ENCODE assay signal across 1 cellular context in genomic region chr2:65434592-65435241, GRCh38.
TF ChIP-seq lines count a peak whose summit lies in the region.

No MANE protein-coding gene starts in this region.

TF ChIP-seq in GM23338, 12 proteins besides CTCF, POLR2A, EP300 and RAD21 (continued from another document):
- TF ChIP-seq, protein P1, sequence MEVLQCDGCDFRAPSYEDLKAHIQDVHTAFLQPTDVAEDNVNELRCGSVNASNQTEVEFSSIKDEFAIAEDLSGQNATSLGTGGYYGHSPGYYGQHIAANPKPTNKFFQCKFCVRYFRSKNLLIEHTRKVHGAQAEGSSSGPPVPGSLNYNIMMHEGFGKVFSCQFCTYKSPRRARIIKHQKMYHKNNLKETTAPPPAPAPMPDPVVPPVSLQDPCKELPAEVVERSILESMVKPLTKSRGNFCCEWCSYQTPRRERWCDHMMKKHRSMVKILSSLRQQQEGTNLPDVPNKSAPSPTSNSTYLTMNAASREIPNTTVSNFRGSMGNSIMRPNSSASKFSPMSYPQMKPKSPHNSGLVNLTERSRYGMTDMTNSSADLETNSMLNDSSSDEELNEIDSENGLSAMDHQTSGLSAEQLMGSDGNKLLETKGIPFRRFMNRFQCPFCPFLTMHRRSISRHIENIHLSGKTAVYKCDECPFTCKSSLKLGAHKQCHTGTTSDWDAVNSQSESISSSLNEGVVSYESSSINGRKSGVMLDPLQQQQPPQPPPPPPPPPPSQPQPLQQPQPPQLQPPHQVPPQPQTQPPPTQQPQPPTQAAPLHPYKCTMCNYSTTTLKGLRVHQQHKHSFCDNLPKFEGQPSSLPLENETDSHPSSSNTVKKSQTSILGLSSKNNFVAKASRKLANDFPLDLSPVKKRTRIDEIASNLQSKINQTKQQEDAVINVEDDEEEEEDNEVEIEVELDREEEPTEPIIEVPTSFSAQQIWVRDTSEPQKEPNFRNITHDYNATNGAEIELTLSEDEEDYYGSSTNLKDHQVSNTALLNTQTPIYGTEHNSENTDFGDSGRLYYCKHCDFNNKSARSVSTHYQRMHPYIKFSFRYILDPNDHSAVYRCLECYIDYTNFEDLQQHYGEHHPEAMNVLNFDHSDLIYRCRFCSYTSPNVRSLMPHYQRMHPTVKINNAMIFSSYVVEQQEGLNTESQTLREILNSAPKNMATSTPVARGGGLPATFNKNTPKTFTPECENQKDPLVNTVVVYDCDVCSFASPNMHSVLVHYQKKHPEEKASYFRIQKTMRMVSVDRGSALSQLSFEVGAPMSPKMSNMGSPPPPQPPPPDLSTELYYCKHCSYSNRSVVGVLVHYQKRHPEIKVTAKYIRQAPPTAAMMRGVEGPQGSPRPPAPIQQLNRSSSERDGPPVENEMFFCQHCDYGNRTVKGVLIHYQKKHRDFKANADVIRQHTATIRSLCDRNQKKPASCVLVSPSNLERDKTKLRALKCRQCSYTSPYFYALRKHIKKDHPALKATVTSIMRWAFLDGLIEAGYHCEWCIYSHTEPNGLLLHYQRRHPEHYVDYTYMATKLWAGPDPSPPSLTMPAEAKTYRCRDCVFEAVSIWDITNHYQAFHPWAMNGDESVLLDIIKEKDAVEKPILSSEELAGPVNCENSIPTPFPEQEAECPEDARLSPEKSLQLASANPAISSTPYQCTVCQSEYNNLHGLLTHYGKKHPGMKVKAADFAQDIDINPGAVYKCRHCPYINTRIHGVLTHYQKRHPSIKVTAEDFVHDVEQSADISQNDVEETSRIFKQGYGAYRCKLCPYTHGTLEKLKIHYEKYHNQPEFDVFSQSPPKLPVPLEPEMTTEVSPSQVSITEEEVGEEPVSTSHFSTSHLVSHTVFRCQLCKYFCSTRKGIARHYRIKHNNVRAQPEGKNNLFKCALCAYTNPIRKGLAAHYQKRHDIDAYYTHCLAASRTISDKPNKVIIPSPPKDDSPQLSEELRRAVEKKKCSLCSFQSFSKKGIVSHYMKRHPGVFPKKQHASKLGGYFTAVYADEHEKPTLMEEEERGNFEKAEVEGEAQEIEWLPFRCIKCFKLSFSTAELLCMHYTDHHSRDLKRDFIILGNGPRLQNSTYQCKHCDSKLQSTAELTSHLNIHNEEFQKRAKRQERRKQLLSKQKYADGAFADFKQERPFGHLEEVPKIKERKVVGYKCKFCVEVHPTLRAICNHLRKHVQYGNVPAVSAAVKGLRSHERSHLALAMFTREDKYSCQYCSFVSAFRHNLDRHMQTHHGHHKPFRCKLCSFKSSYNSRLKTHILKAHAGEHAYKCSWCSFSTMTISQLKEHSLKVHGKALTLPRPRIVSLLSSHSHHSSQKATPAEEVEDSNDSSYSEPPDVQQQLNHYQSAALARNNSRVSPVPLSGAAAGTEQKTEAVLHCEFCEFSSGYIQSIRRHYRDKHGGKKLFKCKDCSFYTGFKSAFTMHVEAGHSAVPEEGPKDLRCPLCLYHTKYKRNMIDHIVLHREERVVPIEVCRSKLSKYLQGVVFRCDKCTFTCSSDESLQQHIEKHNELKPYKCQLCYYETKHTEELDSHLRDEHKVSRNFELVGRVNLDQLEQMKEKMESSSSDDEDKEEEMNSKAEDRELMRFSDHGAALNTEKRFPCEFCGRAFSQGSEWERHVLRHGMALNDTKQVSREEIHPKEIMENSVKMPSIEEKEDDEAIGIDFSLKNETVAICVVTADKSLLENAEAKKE (CRISPR knock-in tag; IDR thresholded peaks at IDR 0.05), result no peak
- TF ChIP-seq ZNF331 (CRISPR knock-in tag; IDR thresholded peaks at IDR 0.05; ENCODE audit: low read depth) (no peak), REST (IDR thresholded peaks at IDR 0.05; ENCODE audit: unreplicated experiment) (no peak), ETS1 (IDR thresholded peaks at IDR 0.05) (no peak), ZNF114 (CRISPR knock-in tag; IDR thresholded peaks at IDR 0.05) (no peak), EZH2 (IDR thresholded peaks at IDR 0.05; ENCODE audit: low read depth, unreplicated experiment) (no peak), POLR2AphosphoS5 (IDR thresholded peaks at IDR 0.05; ENCODE audit: low read depth) (no peak), EZH2phosphoT487 (IDR thresholded peaks at IDR 0.05; ENCODE audit: unreplicated experiment) (no peak), CREB1 (CRISPR knock-in tag; IDR thresholded peaks at IDR 0.05; ENCODE audit: low read depth) (no peak), JUNB (IDR thresholded peaks at IDR 0.05; ENCODE audit: unreplicated experiment) (no peak)
